ENCODE assay signal across 1 cellular context in genomic region chr9:125405938-125406811, GRCh38.
A peak's percentile ranks its signal among the peaks of the same experiment; 100 is the strongest.
TF ChIP-seq lines count a peak whose summit lies in the region.

No MANE protein-coding gene starts in this region.

TF ChIP-seq in HepG2, 621 proteins besides CTCF, POLR2A, EP300 and RAD21 (continued from another document):
- TF ChIP-seq ZBTB33 (CRISPR knock-in tag; IDR thresholded peaks at IDR 0.05) (0 out of 2 replicates have a peak, but pooled peaks have one; percentile 9), ZNF629 (CRISPR knock-in tag; conservative IDR thresholded peaks at IDR 0.05) (peak; percentile 83), ZNF768 (CRISPR knock-in tag; IDR thresholded peaks at IDR 0.05) (peak; percentile 91), USF2 (IDR thresholded peaks at IDR 0.05; ENCODE audit: low read depth, low read length) (peak; percentile 75), USF2 (CRISPR knock-in tag; IDR thresholded peaks at IDR 0.05; ENCODE audit: borderline replicate concordance) (no peak; the same call in 1 of the 2 replicates), BHLHE40 (IDR thresholded peaks at IDR 0.05; ENCODE audit: low read length) (peak; percentile 27; the same call in 1 of the 2 replicates), CREB1 (IDR thresholded peaks at IDR 0.05) (peak; percentile 79), CREB1 (CRISPR knock-in tag; IDR thresholded peaks at IDR 0.05) (no peak), PAXIP1 (CRISPR knock-in tag; conservative IDR thresholded peaks at IDR 0.05) (no peak), ZNF274 (CRISPR knock-in tag; IDR thresholded peaks at IDR 0.05) (0 out of 2 replicates have a peak, but pooled peaks have one; percentile 16)
